12 cellular contexts compared by ENCODE assay signal in the genomic region with DNA sequence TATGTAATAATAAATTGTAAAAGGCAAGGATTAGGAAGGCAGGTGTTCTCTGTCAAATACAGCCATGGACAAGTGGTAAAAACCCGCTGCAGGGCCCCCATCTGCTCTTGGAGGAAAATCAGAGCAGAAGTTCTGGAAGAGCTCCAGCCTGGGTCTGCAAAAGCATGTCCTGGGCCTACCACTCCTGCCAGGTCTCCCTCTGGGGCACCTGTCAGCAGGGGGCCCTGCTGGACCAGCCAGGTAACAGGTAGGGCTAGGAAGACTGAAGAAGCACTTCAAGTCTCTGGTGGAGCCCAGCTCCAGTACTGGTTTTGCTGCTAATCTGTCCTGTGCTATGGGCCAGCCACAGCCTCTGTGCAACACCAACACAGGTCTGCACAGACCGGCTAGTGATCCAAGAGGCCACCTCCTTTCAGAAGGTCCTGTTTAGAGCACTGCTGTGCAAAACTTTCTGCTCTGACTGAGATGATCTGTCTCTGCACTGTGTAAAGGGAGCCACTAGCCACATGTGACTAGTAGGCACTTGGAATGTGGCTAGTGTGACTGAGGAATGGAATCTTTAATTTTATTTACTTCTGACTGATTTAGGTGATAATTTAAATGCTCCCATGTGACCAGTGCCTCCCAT. TPM values are rescaled to one million over a fixed set of nuclear protein-coding genes. Genes with fewer than 3 reads are reported as not detected.
DNase-seq lines count a peak whose midpoint lies in the region; ATAC-seq, FAIRE-seq and TF ChIP-seq lines count a peak whose summit lies in the region.
"Had no signal": no experiment of that assay in that cellular context is flagged by ENCODE, and none has a peak within 500 bp of the region (broad histone marks: within the 10 kb centered on the region; RNA-seq: fewer than 3 reads in every experiment).

No MANE protein-coding gene starts in this region.

- H3K4me3 ChIP-seq in left ventricle myocardium inferior (no peak overlapping the region), OCI-LY1 (ENCODE audit: low read depth, low read length, poor library complexity, severe bottlenecking) (no peak overlapping the region), keratinocyte (ENCODE audit: control insufficient read depth in 2 of 3, extremely low read depth in 1 of 3, insufficient read depth in 2 of 3, low read depth in 1 of 3, low read length in 3 of 3) (no peak overlapping the region)

- no peaks in the 10 kb centered on the region for H3K27me3 ChIP-seq in left ventricle myocardium inferior (ENCODE audit: low read depth)
- no peaks in the 10 kb centered on the region for H3K27me3 ChIP-seq in OCI-LY1 (ENCODE audit: insufficient read depth, low read length)
- no peaks in the 10 kb centered on the region for H3K27me3 ChIP-seq in keratinocyte (ENCODE audit: control insufficient read depth, extremely low read depth, insufficient read depth, low read length)

- intact Hi-C loops in left cardiac atrium (cut with DNase I) (no loop called here), left ventricle myocardium inferior (cut with micrococcal nuclease) (no loop called here), natural killer cell (cut with micrococcal nuclease) (no loop called here)

- peak overlapping the region in 1 of 2 donors; percentile 29 for H3K27ac Mint-ChIP-seq in natural killer cell
- H3K27ac Mint-ChIP-seq: stimulated activated memory B cell treated with anti-CD40 and anti-IgM and Interleukin-4, amounts not matched to agents 10 μg/mL and 1 μg/mL and 100 μg/mL, for 72 hours had no signal

- peaks cover 27 to 54% of the 10 kb centered on the region in 2 donors for H3K4me1 Mint-ChIP-seq in natural killer cell

- H4K20me1 ChIP-seq in OCI-LY1 (ENCODE audit: insufficient read depth, low read length): no peaks in the 10 kb centered on the region
- peaks cover 3% of the 10 kb centered on the region for H4K20me1 ChIP-seq in keratinocyte (ENCODE audit: control insufficient read depth, extremely low read depth, insufficient read depth, low read length)

- H3K27ac ChIP-seq in left ventricle myocardium inferior (replicated peaks) (no peak overlapping the region), OCI-LY1 (ENCODE audit: low read depth, low read length, poor library complexity, severe bottlenecking) (peak overlapping the region; percentile 10), keratinocyte (ENCODE audit: control insufficient read depth, insufficient read depth, low read length) (no peak overlapping the region)

- H3K9me2 ChIP-seq in OCI-LY1 (ENCODE audit: low read depth, low read length): no peaks in the 10 kb centered on the region

- H3F3A ChIP-seq in OCI-LY1 (ENCODE audit: insufficient read depth, low read length): no peaks in the 10 kb centered on the region

- H3K9me3 Mint-ChIP-seq in natural killer cell: no peaks in the 10 kb centered on the region
- H3K9me3 Mint-ChIP-seq: CD14-positive monocyte; stimulated activated memory B cell treated with anti-CD40 and anti-IgM and Interleukin-4, amounts not matched to agents 10 μg/mL and 1 μg/mL and 100 μg/mL, for 72 hours had no signal

- no peaks in the 10 kb centered on the region for H3K27me3 Mint-ChIP-seq in natural killer cell (ENCODE audit: low read depth in 2 of 2)
- H3K27me3 Mint-ChIP-seq: stimulated activated memory B cell treated with anti-CD40 and anti-IgM and Interleukin-4, amounts not matched to agents 10 μg/mL and 1 μg/mL and 100 μg/mL, for 72 hours had no signal

- no peak overlapping the region for H3K4me2 ChIP-seq in OCI-LY1 (ENCODE audit: low read length)
- no peak overlapping the region for H3K4me2 ChIP-seq in keratinocyte (ENCODE audit: control insufficient read depth, extremely low read depth, insufficient read depth, low read depth, low read length)

- no peak for FAIRE-seq in keratinocyte (lab: Jason Lieb, UNC)
- FAIRE-seq: GM18507, H54 had no signal

- H3K36me3 Mint-ChIP-seq in natural killer cell: no peaks in the 10 kb centered on the region

- no peak overlapping the region for H2AFZ ChIP-seq in OCI-LY1 (ENCODE audit: low read length)
- no peak overlapping the region for H2AFZ ChIP-seq in keratinocyte (ENCODE audit: control insufficient read depth, low read length)

- H3K4me1 ChIP-seq in left ventricle myocardium inferior: peaks cover 78% of the 10 kb centered on the region
- H3K4me1 ChIP-seq in OCI-LY1 (ENCODE audit: insufficient read depth, low read length, severe bottlenecking): peaks cover 66% of the 10 kb centered on the region
- peaks cover 2% of the 10 kb centered on the region for H3K4me1 ChIP-seq in keratinocyte (ENCODE audit: control insufficient read depth, extremely low read depth, insufficient read depth, low read length)

- peaks cover 2% of the 10 kb centered on the region for H3K9me1 ChIP-seq in keratinocyte (ENCODE audit: control insufficient read depth, extremely low read depth, insufficient read depth, low read length)

- DNase-seq in left cardiac atrium: peak; percentile 15
- no peak for DNase-seq in left ventricle myocardium inferior
- no peak for DNase-seq in keratinocyte (ENCODE audit: low read depth, low spot score)
- DNase-seq in D341Med (ENCODE audit: low spot score): no peak
- DNase-seq in stimulated activated CD4-positive, alpha-beta T cell treated with anti-CD3 and anti-CD28 coated beads, Interleukin-2, amount 100 ng/mL, for 48 hours: no peak
- no peak for DNase-seq in natural killer cell

- H3K4me3 Mint-ChIP-seq in natural killer cell: no peak overlapping the region
- H3K4me3 Mint-ChIP-seq: stimulated activated memory B cell treated with anti-CD40 and anti-IgM and Interleukin-4, amounts not matched to agents 10 μg/mL and 1 μg/mL and 100 μg/mL, for 72 hours had no signal

- dilution Hi-C loops in keratinocyte (cut with MboI; ENCODE audit: extremely low pct_ligation_motif_present, low sequenced_read_pairs): no loop called here

- H3K9ac ChIP-seq in OCI-LY1 (ENCODE audit: low read length): no peak overlapping the region
- no peak overlapping the region for H3K9ac ChIP-seq in keratinocyte (ENCODE audit: control insufficient read depth, extremely low read depth, insufficient read depth, low read length)

- no peaks in the 10 kb centered on the region for H3K9me3 ChIP-seq in left ventricle myocardium inferior (replicated peaks)
- H3K9me3 ChIP-seq in OCI-LY1 (ENCODE audit: low read length): no peaks in the 10 kb centered on the region
- no peaks in the 10 kb centered on the region for H3K9me3 ChIP-seq in keratinocyte (ENCODE audit: control insufficient read depth, low read depth, low read length)

- H3K79me2 ChIP-seq in OCI-LY1 (ENCODE audit: insufficient read depth, low read length) (no peaks in the 10 kb centered on the region), keratinocyte (ENCODE audit: control insufficient read depth, insufficient read depth, low read length) (peaks cover 57% of the 10 kb centered on the region)

- H3K36me3 ChIP-seq in left ventricle myocardium inferior: no peaks in the 10 kb centered on the region
- peaks cover 27% of the 10 kb centered on the region for H3K36me3 ChIP-seq in OCI-LY1 (ENCODE audit: insufficient read depth, low read length)
- H3K36me3 ChIP-seq in keratinocyte (ENCODE audit: control insufficient read depth in 2 of 2, extremely low read depth in 1 of 2, insufficient read depth in 2 of 2, low read length in 2 of 2): peaks cover 20 to 23% of the 10 kb centered on the region in 2 experiments

- TF ChIP-seq CTCF in left ventricle myocardium inferior (IDR thresholded peaks at IDR 0.05; ENCODE audit: borderline replicate concordance): no peak
- 0 out of 2 replicates have a peak, but pooled peaks have one; percentile 21 for TF ChIP-seq CTCF in OCI-LY1 (IDR thresholded peaks at IDR 0.05; ENCODE audit: low read length)
- peak in 2 of 3 experiments; percentile 14 to 32 for TF ChIP-seq CTCF in keratinocyte (optimal IDR thresholded peaks at IDR 0.05 in 1 of 3, IDR thresholded peaks at IDR 0.05 in 1 of 3, conservative IDR thresholded peaks at IDR 0.05 in 1 of 3; ENCODE audit: extremely low read depth in 1 of 3, insufficient read depth in 2 of 3, low read length in 3 of 3)
- TF ChIP-seq CTCF in natural killer cell (IDR thresholded peaks at IDR 0.05): no peak

- ATAC-seq in left cardiac atrium (no peak), GM21360 (IDR thresholded peaks at IDR 0.05; ENCODE audit: unreplicated experiment) (no peak), natural killer cell (no peak)
- ATAC-seq: stimulated activated memory B cell treated with anti-CD40 and anti-IgM and Interleukin-4, amounts not matched to agents 10 μg/mL and 1 μg/mL and 100 μg/mL, for 72 hours had no signal

RNA-seq across cellular contexts. Expression of gene RRBP1, which starts 30.2 kb away (rescaled TPM):
- 100 to 1,000 TPM in 1 of 2 donors, 10 to 100 TPM in 1; 68.6 to 127 TPM for total RNA-seq in left cardiac atrium
- total RNA-seq in left ventricle myocardium inferior: 31.3 TPM
- 43.3 to 86.2 TPM (median 43.9 TPM) in 3 replicates for polyA plus RNA-seq in keratinocyte
- 61.6 TPM for polyA plus RNA-seq in keratinocyte (2011; ENCODE audit: low read depth)
- polyA plus RNA-seq in keratinocyte (2011; cell fraction: cytosol; rRNA removed): 14.0 and 18.2 TPM in 2 replicates
- polyA plus RNA-seq in keratinocyte (2011; cell fraction: nucleus; rRNA removed): 283 and 298 TPM in 2 replicates
- 44.2 and 131 TPM in 2 replicates for polyA plus RNA-seq in keratinocyte (2012; ENCODE audit: low replicate concordance)
- polyA minus RNA-seq in keratinocyte: 37.2 to 66.5 TPM (median 43.3 TPM) in 3 replicates
- polyA minus RNA-seq in keratinocyte (2011; cell fraction: cytosol; rRNA and poly(A)+ RNA removed): 31.3 TPM
- polyA minus RNA-seq in keratinocyte (2011; cell fraction: nucleus; rRNA and poly(A)+ RNA removed): 152 and 196 TPM in 2 replicates
- total RNA-seq in natural killer cell: 10 to 100 TPM; 88.3 to 95.4 (median 90.1) TPM

RNA-seq across cellular contexts. Expression of gene BANF2, which starts 47.9 kb away (rescaled TPM):
- not detected for total RNA-seq in left cardiac atrium
- not detected for total RNA-seq in left ventricle myocardium inferior
- not detected in 3 replicates for polyA plus RNA-seq in keratinocyte
- not detected for polyA plus RNA-seq in keratinocyte (2011; ENCODE audit: low read depth)
- not detected in 2 replicates for polyA plus RNA-seq in keratinocyte (2011; cell fraction: cytosol; rRNA removed)
- polyA plus RNA-seq in keratinocyte (2011; cell fraction: nucleus; rRNA removed): not detected in 2 replicates
- polyA plus RNA-seq in keratinocyte (2012; ENCODE audit: low replicate concordance): not detected in 2 replicates
- not detected in 3 replicates for polyA minus RNA-seq in keratinocyte
- not detected for polyA minus RNA-seq in keratinocyte (2011; cell fraction: cytosol; rRNA and poly(A)+ RNA removed)
- not detected in 2 replicates for polyA minus RNA-seq in keratinocyte (2011; cell fraction: nucleus; rRNA and poly(A)+ RNA removed)
- not detected for total RNA-seq in natural killer cell
- polyA plus RNA-seq: CD14-positive monocyte had no signal

Comparison
In these comparisons a context has a peak if more than half of its experiments do, and no peak if none do; other contexts are left out.
1. CTCF ChIP-seq: peak in OCI-LY1 (single experiment) and keratinocyte (2 of 3); none in left ventricle myocardium inferior (single experiment) and natural killer cell (single experiment).